In genomic region chr17:69503711-69504110, GRCh38 we compare ENCODE assay signal across 9 cellular contexts.
DNase-seq lines count a peak whose midpoint lies in the region; ATAC-seq and TF ChIP-seq lines count a peak whose summit lies in the region.
"Had no signal": no experiment of that assay in that cellular context is flagged by ENCODE, and none has a peak within 500 bp of the region (broad histone marks: within the 10 kb centered on the region; RNA-seq: fewer than 3 reads in every experiment).

No MANE protein-coding gene starts in this region.

- no peak overlapping the region for H3K4me3 Mint-ChIP-seq in naive thymus-derived CD4-positive, alpha-beta T cell
- H3K4me3 Mint-ChIP-seq in T-helper 2 cell treated with Interferon-gamma antibody and Interleukin-4, amounts not matched to agents 5 μg/mL and 100 μg/mL, for 36 hours, result no peak overlapping the region

- H3K27ac Mint-ChIP-seq in naive thymus-derived CD4-positive, alpha-beta T cell, result peak overlapping the region in 1 of 9 donors; percentile 30
- H3K27ac Mint-ChIP-seq in T-helper 2 cell treated with Interferon-gamma antibody and Interleukin-4, amounts not matched to agents 5 μg/mL and 100 μg/mL, for 36 hours, result no peak overlapping the region

- no peak for DNase-seq in naive thymus-derived CD4-positive, alpha-beta T cell
- DNase-seq in superior temporal gyrus (ENCODE audit: extremely low spot score) (no peak), WERI-Rb-1 (no peak)
- no peak for DNase-seq in T-helper 2 cell treated with Interferon-gamma antibody and Interleukin-4, amounts not matched to agents 5 μg/mL and 100 μg/mL, for 36 hours (ENCODE audit: low spot score)
- no peak for DNase-seq in stimulated activated naive CD8-positive, alpha-beta T cell treated with anti-CD3 and anti-CD28 coated beads, Interleukin-15, Interleukin-2, amounts not matched to agents 100 U/mL and 50 U/mL, for 24 hours
- DNase-seq: uterus had no signal

- H3K4me3 ChIP-seq in naive thymus-derived CD4-positive, alpha-beta T cell (ENCODE audit: low read length), result no peak overlapping the region
- no peak overlapping the region for H3K4me3 ChIP-seq in WERI-Rb-1 (ENCODE audit: low read depth, low read length)
- H3K4me3 ChIP-seq: uterus had no signal

- ATAC-seq in GM18870 (IDR thresholded peaks at IDR 0.05; ENCODE audit: unreplicated experiment) (peak; percentile 92), GM21786 (IDR thresholded peaks at IDR 0.05; ENCODE audit: unreplicated experiment) (peak; percentile 84), HG03432 (IDR thresholded peaks at IDR 0.05; ENCODE audit: unreplicated experiment) (peak; percentile 89)
- peak; percentile 34 for ATAC-seq in naive thymus-derived CD4-positive, alpha-beta T cell
- no peak for ATAC-seq in stimulated activated naive CD8-positive, alpha-beta T cell treated with anti-CD3 and anti-CD28 coated beads, Interleukin-15, Interleukin-2, amounts not matched to agents 100 U/mL and 50 U/mL, for 24 hours

- no peaks in the 10 kb centered on the region for H3K27me3 Mint-ChIP-seq in naive thymus-derived CD4-positive, alpha-beta T cell
- H3K27me3 Mint-ChIP-seq in T-helper 2 cell treated with Interferon-gamma antibody and Interleukin-4, amounts not matched to agents 5 μg/mL and 100 μg/mL, for 36 hours (ENCODE audit: low read depth), result no peaks in the 10 kb centered on the region

- no peak for TF ChIP-seq CTCF in WERI-Rb-1 (IDR thresholded peaks at IDR 0.05; ENCODE audit: low read depth, low read length)

- CTCF ChIA-PET in naive thymus-derived CD4-positive, alpha-beta T cell (lab: Charles Lee), result no interaction called here

- H3K4me1 Mint-ChIP-seq in naive thymus-derived CD4-positive, alpha-beta T cell, result peaks cover 4 to 57% (median 51%) of the 10 kb centered on the region in 7 donors
- no peaks in the 10 kb centered on the region for H3K4me1 Mint-ChIP-seq in T-helper 2 cell treated with Interferon-gamma antibody and Interleukin-4, amounts not matched to agents 5 μg/mL and 100 μg/mL, for 36 hours (ENCODE audit: low read depth)

- no peaks in the 10 kb centered on the region for H3K27me3 ChIP-seq in naive thymus-derived CD4-positive, alpha-beta T cell (ENCODE audit: control insufficient read depth in 2 of 2, insufficient read depth in 2 of 2, low read length in 2 of 2)
- H3K27me3 ChIP-seq in WERI-Rb-1 (ENCODE audit: insufficient read depth, low read depth, severe bottlenecking), result no peaks in the 10 kb centered on the region
- H3K27me3 ChIP-seq: uterus had no signal

- H3K4me1 ChIP-seq in naive thymus-derived CD4-positive, alpha-beta T cell (ENCODE audit: control insufficient read depth in 2 of 2, insufficient read depth in 2 of 2, low read length in 2 of 2), result no peaks in the 10 kb centered on the region
- H3K4me1 ChIP-seq: uterus had no signal

- peaks cover 0 to 45% (median 24%) of the 10 kb centered on the region in 5 donors for H3K36me3 Mint-ChIP-seq in naive thymus-derived CD4-positive, alpha-beta T cell
- H3K36me3 Mint-ChIP-seq in T-helper 2 cell treated with Interferon-gamma antibody and Interleukin-4, amounts not matched to agents 5 μg/mL and 100 μg/mL, for 36 hours (ENCODE audit: low read depth), result peaks cover 5% of the 10 kb centered on the region

- intact Hi-C loops in naive thymus-derived CD4-positive, alpha-beta T cell (cut with micrococcal nuclease), result loop anchor here in 1 of 2 donors (5.0 kb wide), 1 partner anchor 86 kb away; no protein-coding TSS in a partner anchor

- peaks cover 0 to 6% (median 0%) of the 10 kb centered on the region in 3 experiments for H3K36me3 ChIP-seq in naive thymus-derived CD4-positive, alpha-beta T cell (ENCODE audit: control insufficient read depth in 2 of 3, insufficient read depth in 3 of 3, low read length in 3 of 3)
- H3K36me3 ChIP-seq in WERI-Rb-1, result no peaks in the 10 kb centered on the region
- H3K36me3 ChIP-seq: uterus had no signal

- POLR2A ChIA-PET in naive thymus-derived CD4-positive, alpha-beta T cell (lab: Charles Lee), result interaction anchor here (0.5 kb wide), 1 partner anchor 53 kb away, joined by 3 read pairs; no protein-coding TSS in a partner anchor

- H3K9me3 Mint-ChIP-seq in naive thymus-derived CD4-positive, alpha-beta T cell, result peaks cover 0 to under 1% (median 0%) of the 10 kb centered on the region in 11 donors
- no peaks in the 10 kb centered on the region for H3K9me3 Mint-ChIP-seq in T-helper 2 cell treated with Interferon-gamma antibody and Interleukin-4, amounts not matched to agents 5 μg/mL and 100 μg/mL, for 36 hours

- no peak overlapping the region for H3K27ac ChIP-seq in naive thymus-derived CD4-positive, alpha-beta T cell (ENCODE audit: low read depth, low read length)
- H3K27ac ChIP-seq in WERI-Rb-1, result no peak overlapping the region
- H3K27ac ChIP-seq: uterus had no signal

- H3K9me3 ChIP-seq in naive thymus-derived CD4-positive, alpha-beta T cell (ENCODE audit: control insufficient read depth in 2 of 3, low read length in 3 of 3), result no peaks in the 10 kb centered on the region
- no peaks in the 10 kb centered on the region for H3K9me3 ChIP-seq in WERI-Rb-1 (ENCODE audit: severe bottlenecking)
- H3K9me3 ChIP-seq: uterus had no signal
